In genomic region chr15:81387629-81388430, GRCh38 we compare ENCODE assay signal across 17 cellular contexts. TPM values are rescaled to one million over a fixed set of nuclear protein-coding genes. Genes with fewer than 3 reads are reported as not detected.
DNase-seq lines count a peak whose midpoint lies in the region; ATAC-seq and TF ChIP-seq lines count a peak whose summit lies in the region.
"Had no signal": no experiment of that assay in that cellular context is flagged by ENCODE, and none has a peak within 500 bp of the region (broad histone marks: within the 10 kb centered on the region; RNA-seq: fewer than 3 reads in every experiment).

No MANE protein-coding gene starts in this region.

- H3K4me2 ChIP-seq in IMR-90 (ENCODE audit: low read depth, low read length) = no peak overlapping the region
- no peak overlapping the region for H3K4me2 ChIP-seq in mesenchymal stem cell (ENCODE audit: low read length, poor library complexity, severe bottlenecking)

- peak overlapping the region; percentile 34; the same call in 1 of the 2 replicates for H2AK5ac ChIP-seq in IMR-90 (ENCODE audit: low read depth, low read length)
- no peak overlapping the region for H2AK5ac ChIP-seq in mesenchymal stem cell (ENCODE audit: low read length, severe bottlenecking)

- peak overlapping the region; percentile 3 for H2BK20ac ChIP-seq in IMR-90 (ENCODE audit: low read depth, low read length)

- H3K27ac Mint-ChIP-seq in mesothelial cell of epicardium (no peak overlapping the region), nephron progenitor cell (no peak overlapping the region)
- H3K27ac Mint-ChIP-seq: CD14-positive monocyte; CD8-positive, alpha-beta T cell had no signal

- H4K5ac ChIP-seq in IMR-90 (ENCODE audit: low read depth, low read length) = no peak overlapping the region

- H3K79me1 ChIP-seq in IMR-90 (ENCODE audit: low read depth in 1 of 2, low read length in 2 of 2) (no peaks in the 10 kb centered on the region), mesenchymal stem cell (replicated peaks; ENCODE audit: low read length, poor library complexity, severe bottlenecking) (no peaks in the 10 kb centered on the region)

- peaks cover 7% of the 10 kb centered on the region; the same call in 1 of the 2 replicates for H3K9me1 ChIP-seq in IMR-90 (ENCODE audit: insufficient read depth, low read length)

- no peak overlapping the region for H3K23ac ChIP-seq in IMR-90 (ENCODE audit: low read depth, low read length)
- H3K23ac ChIP-seq in mesenchymal stem cell (ENCODE audit: low read length in 2 of 2) = no peak overlapping the region

- H3K14ac ChIP-seq in IMR-90 (replicated peaks; ENCODE audit: low read depth, low read length) (peak overlapping the region; percentile 38), mesenchymal stem cell (ENCODE audit: low read length in 2 of 2) (no peak overlapping the region)

- intact Hi-C loops in IMR-90 (cut with micrococcal nuclease) = loop anchor here (5.0 kb wide), 1 partner anchor 61 kb away; no protein-coding TSS in a partner anchor

- peaks cover 12% of the 10 kb centered on the region for H3K36me3 Mint-ChIP-seq in mesothelial cell of epicardium
- peaks cover 7% of the 10 kb centered on the region for H3K36me3 Mint-ChIP-seq in nephron progenitor cell (ENCODE audit: low read depth)
- H3K36me3 Mint-ChIP-seq: CD14-positive monocyte had no signal

- WGBS in IMR-90 (ENCODE audit: extremely low coverage in 2 of 2, insufficient read length in 1 of 2), 2 experiments = 100% methylated on average over 5 of the region's 12 CpGs; no CpG with 5 or more reads in 1 of the 2 experiments
- 90% methylated on average over 12 of the region's 12 CpGs for WGBS in mesenchymal stem cell

- TF ChIP-seq CTCF in BE2C (IDR thresholded peaks at IDR 0.05; ENCODE audit: low read depth, low read length) = no peak
- TF ChIP-seq CTCF in IMR-90 (conservative IDR thresholded peaks at IDR 0.05; ENCODE audit: low read depth, low read length) = no peak
- no peak for TF ChIP-seq CTCF in VCaP (conservative IDR thresholded peaks at IDR 0.05)
- TF ChIP-seq CTCF in mesothelial cell of epicardium (IDR thresholded peaks at IDR 0.05; ENCODE audit: unreplicated experiment) = no peak
- no peak for TF ChIP-seq CTCF in nephron progenitor cell (IDR thresholded peaks at IDR 0.05)

- POLR2A ChIA-PET in IMR-90 (lab: Charles Lee; ENCODE audit: unreplicated experiment) = no interaction called here

- H2BK12ac ChIP-seq in mesenchymal stem cell (ENCODE audit: low read length in 2 of 2) = no peak overlapping the region

- peaks cover 10% of the 10 kb centered on the region for H3K27me3 Mint-ChIP-seq in mesothelial cell of epicardium (ENCODE audit: low read depth)
- H3K27me3 Mint-ChIP-seq in nephron progenitor cell (ENCODE audit: low read depth, poor library complexity) = no peaks in the 10 kb centered on the region

- H4K91ac ChIP-seq in IMR-90 (ENCODE audit: insufficient read depth, low read depth, low read length) (no peak overlapping the region), mesenchymal stem cell (ENCODE audit: low read length) (peak overlapping the region; percentile 39)

- H3K4ac ChIP-seq in IMR-90 (ENCODE audit: low read depth, low read length) (0 out of 2 replicates have a peak overlapping the region, but pooled peaks have one; percentile 16), mesenchymal stem cell (ENCODE audit: low read depth in 1 of 2, low read length in 2 of 2) (no peak overlapping the region)

- H3K27me3 ChIP-seq in BE2C = no peaks in the 10 kb centered on the region
- H3K27me3 ChIP-seq in IMR-90 (ENCODE audit: control insufficient read depth, insufficient read depth, low read length) = peaks cover 3% of the 10 kb centered on the region; the same call in 1 of the 2 replicates
- H3K27me3 ChIP-seq in mesenchymal stem cell (ENCODE audit: control insufficient read depth in 1 of 2, insufficient read depth in 1 of 2, low read length in 2 of 2) = peaks cover 4 to 5% of the 10 kb centered on the region in 2 experiments

- TF ChIP-seq POLR2A in IMR-90 (IDR thresholded peaks at IDR 0.05; ENCODE audit: low read depth, low read length) = no peak

- peaks cover 5% of the 10 kb centered on the region; the same call in 1 of the 2 replicates for H3K4me1 ChIP-seq in BE2C
- H3K4me1 ChIP-seq in IMR-90 (ENCODE audit: control insufficient read depth, insufficient read depth, low read length) = peaks cover 5% of the 10 kb centered on the region; the same call in 1 of the 2 replicates
- H3K4me1 ChIP-seq in mesenchymal stem cell (ENCODE audit: control insufficient read depth, insufficient read depth, low read depth, low read length) = no peaks in the 10 kb centered on the region
- H3K4me1 ChIP-seq: HAP-1 had no signal

- in situ Hi-C loops in IMR-90 (cut with MboI; ENCODE audit: low sequenced_read_pairs) = no loop called here

- H2AFZ ChIP-seq in IMR-90 (replicated peaks; ENCODE audit: low read length, poor library complexity) (no peak overlapping the region), mesenchymal stem cell (ENCODE audit: low read depth, low read length) (no peak overlapping the region)

- no peak overlapping the region for H2BK5ac ChIP-seq in IMR-90 (ENCODE audit: low read depth, low read length, poor library complexity, severe bottlenecking)
- no peak overlapping the region for H2BK5ac ChIP-seq in mesenchymal stem cell (ENCODE audit: low read depth, low read length, poor library complexity, severe bottlenecking)

- no peak overlapping the region for H3K56ac ChIP-seq in IMR-90 (ENCODE audit: extremely low read depth, insufficient read depth, low read length)

- dilution Hi-C loops in IMR-90 (cut with HindIII; ENCODE audit: low sequenced_read_pairs, unreplicated experiment) = no loop called here

- no peak overlapping the region for H2AK9ac ChIP-seq in IMR-90 (replicated peaks; ENCODE audit: low read depth, low read length, poor library complexity)

- H3K9me3 Mint-ChIP-seq in mesothelial cell of epicardium = peaks cover 12% of the 10 kb centered on the region
- H3K9me3 Mint-ChIP-seq in nephron progenitor cell = peaks cover 13% of the 10 kb centered on the region
- H3K9me3 Mint-ChIP-seq: CD8-positive, alpha-beta T cell had no signal

- H3K36me3 ChIP-seq in BE2C (no peaks in the 10 kb centered on the region), IMR-90 (ENCODE audit: control insufficient read depth, insufficient read depth, low read length) (no peaks in the 10 kb centered on the region), mesenchymal stem cell (ENCODE audit: control insufficient read depth in 1 of 2, insufficient read depth in 2 of 2, low read depth in 1 of 2, low read length in 2 of 2) (no peaks in the 10 kb centered on the region)
- H3K36me3 ChIP-seq: HAP-1 had no signal

- no peak overlapping the region; the same call in 1 of the 2 replicates for H2BK120ac ChIP-seq in IMR-90 (ENCODE audit: low read depth, low read length)
- no peak overlapping the region for H2BK120ac ChIP-seq in mesenchymal stem cell (ENCODE audit: low read depth, low read length)

- CTCF ChIA-PET in IMR-90 (lab: Yijun Ruan, JAX) = no interaction called here

- TF ChIP-seq RAD21 in IMR-90 (IDR thresholded peaks at IDR 0.05; ENCODE audit: low read length) = no peak

- H3K4me3 ChIP-seq in BE2C (ENCODE audit: low read depth, low read length) = no peak overlapping the region
- H3K4me3 ChIP-seq in IMR-90 (ENCODE audit: insufficient read depth, low read depth, low read length) = no peak overlapping the region
- no peak overlapping the region for H3K4me3 ChIP-seq in mesenchymal stem cell (ENCODE audit: insufficient read depth in 1 of 2, low read depth in 1 of 2, low read length in 2 of 2)
- H3K4me3 ChIP-seq: HAP-1 had no signal

- H3K27ac ChIP-seq in IMR-90 (ENCODE audit: insufficient read depth, low read length) (no peak overlapping the region), VCaP (peak overlapping the region; percentile 93), mesenchymal stem cell (ENCODE audit: low read length, poor library complexity, severe bottlenecking) (no peak overlapping the region)

- no peak overlapping the region for H3K18ac ChIP-seq in IMR-90 (ENCODE audit: low read depth, low read length)
- H3K18ac ChIP-seq in mesenchymal stem cell (ENCODE audit: low read depth in 1 of 2, low read length in 2 of 2) = peak overlapping the region in 1 of 2 experiments; percentile 70

- no peak for ATAC-seq in IMR-90 (ENCODE audit: low read depth)
- ATAC-seq: CD8-positive, alpha-beta T cell had no signal

- DNase-seq in BE2C (peak; percentile 34), IMR-90 (no peak), mesenchymal stem cell (no peak), NCI-H69 (lab: John Stamatoyannopoulos, UW) (no peak), mesothelial cell of epicardium (ENCODE audit: low spot score in 2 of 2, unreplicated experiment in 2 of 2) (no peak), nephron progenitor cell (no peak), C1 segment of cervical spinal cord (lab: John Stamatoyannopoulos, UW) (no peak)
- DNase-seq: CD8-positive, alpha-beta T cell; COR-L47; DMS153; DMS79 treated with DMSO at 0.1 percent for 48 hours; EL; GOT3 had no signal

- no peaks in the 10 kb centered on the region for H4K20me1 ChIP-seq in IMR-90 (ENCODE audit: insufficient read depth, low read length)

- H3K9ac ChIP-seq in IMR-90 (ENCODE audit: low read depth, low read length) (no peak overlapping the region), mesenchymal stem cell (ENCODE audit: low read length) (no peak overlapping the region)

- H3K9me3 ChIP-seq in BE2C (no peaks in the 10 kb centered on the region), IMR-90 (ENCODE audit: control insufficient read depth, insufficient read depth, low read length) (peaks cover 2% of the 10 kb centered on the region), mesenchymal stem cell (ENCODE audit: control insufficient read depth, low read length) (peaks cover 3% of the 10 kb centered on the region)
- H3K9me3 ChIP-seq: HAP-1 had no signal

- H3K4me1 Mint-ChIP-seq in mesothelial cell of epicardium (no peaks in the 10 kb centered on the region), nephron progenitor cell (peaks cover 4% of the 10 kb centered on the region)

- H3K4me3 Mint-ChIP-seq in mesothelial cell of epicardium = no peak overlapping the region
- H3K4me3 Mint-ChIP-seq in nephron progenitor cell = no peak overlapping the region
- H3K4me3 Mint-ChIP-seq: CD14-positive monocyte; CD8-positive, alpha-beta T cell had no signal

- no peak overlapping the region for H4K8ac ChIP-seq in IMR-90 (ENCODE audit: low read depth in 2 of 2, low read length in 2 of 2)
- H4K8ac ChIP-seq in mesenchymal stem cell (ENCODE audit: low read length) = peak overlapping the region; percentile 23

- H2BK15ac ChIP-seq in IMR-90 (ENCODE audit: low read depth, low read length) (0 out of 3 replicates have a peak overlapping the region, but pooled peaks have one; percentile 31), mesenchymal stem cell (ENCODE audit: low read depth, poor library complexity, severe bottlenecking) (no peak overlapping the region)

- no TSS peak for BruUV-seq in IMR-90 (replicated peaks; lab: Mats Ljungman, UMichigan)

RNA-seq across cellular contexts. Expression of gene TMC3, which starts 13.8 kb away (rescaled TPM):
- polyA plus RNA-seq in BE2C (2012; ENCODE audit: insufficient read depth, insufficient read length, low read depth) = not detected
- not detected in 2 replicates for total RNA-seq in IMR-90 (2012; rRNA removed)
- polyA plus RNA-seq in IMR-90 (2012; rRNA removed) = not detected in 2 replicates
- not detected in 2 replicates for polyA plus RNA-seq in IMR-90 (2012; cell fraction: cytosol; rRNA removed)
- polyA plus RNA-seq in IMR-90 (2012; cell fraction: nucleus; rRNA removed; ENCODE audit: low replicate concordance) = not detected in 2 replicates
- not detected for polyA plus RNA-seq in mesenchymal stem cell (2013, experiment 1 of 2)
- not detected for polyA plus RNA-seq in mesenchymal stem cell (2013, experiment 2 of 2)
- 0.04 to 0.05 TPM in 2 of 3 replicates, not detected in the other for total RNA-seq in mesothelial cell of epicardium
- total RNA-seq: CD8-positive, alpha-beta T cell; HT1080 had no signal
- polyA plus RNA-seq: CD14-positive monocyte had no signal
